9 cellular contexts compared by ENCODE assay signal in genomic region chr1:205455581-205456382, GRCh38. TPM values are rescaled to one million over a fixed set of nuclear protein-coding genes. Genes with fewer than 3 reads are reported as not detected.
DNase-seq lines count a peak whose midpoint lies in the region; ATAC-seq and TF ChIP-seq lines count a peak whose summit lies in the region.
"Had no signal": no experiment of that assay in that cellular context is flagged by ENCODE, and none has a peak within 500 bp of the region (broad histone marks: within the 10 kb centered on the region; RNA-seq: fewer than 3 reads in every experiment).

Gene BLACAT1, minus strand, starts transcription at chr1:205456045.

- H3K4me1 ChIP-seq in BLaER1 treated with 17β-estradiol and CSF1 and Interleukin-3, amounts not matched to agents 10 nM and 100 nM: peaks cover 0 to 4% (median under 1%) of the 10 kb centered on the region in 10 experiments; a peak in 4 of 20 replicates
- H3K4me1 ChIP-seq in H9 (ENCODE audit: insufficient read depth, low read length) (peaks cover 14% of the 10 kb centered on the region), mammary epithelial cell (ENCODE audit: insufficient read depth, low read length) (peaks cover 21% of the 10 kb centered on the region)

- CTCF ChIA-PET in mammary epithelial cell (lab: Charles Lee; ENCODE audit: low non-redundant PET) (no interaction called here), RWPE1 (lab: Yijun Ruan, JAX) (interaction anchor here (0.6 to 3.6 kb wide), 11 partner anchors 9 to 182 kb away, joined by 3 to 27 read pairs (median 3); no protein-coding TSS in a partner anchor)

- peak within 1 kb of the TSS; percentile 84 for H3K14ac ChIP-seq in H9 (ENCODE audit: insufficient read depth, low read length)

- H3K4me3 ChIP-seq in BLaER1 treated with 17β-estradiol and CSF1 and Interleukin-3, amounts not matched to agents 10 nM and 100 nM: 0 out of 20 replicates have a peak within 1 kb of the TSS, but pooled peaks of 1 of the 10 experiments have one; percentile 31
- H3K4me3 ChIP-seq in mammary epithelial cell (replicated peaks in 1 of 3; ENCODE audit: insufficient read depth in 1 of 3, low read depth in 2 of 3, low read length in 3 of 3): peak within 1 kb of the TSS; percentile 16 to 47 (median 23)

- H3K79me2 ChIP-seq in H9 (ENCODE audit: insufficient read depth, low read length): no peaks in the 10 kb centered on the region
- no peaks in the 10 kb centered on the region for H3K79me2 ChIP-seq in mammary epithelial cell (ENCODE audit: insufficient read depth, low read length)

- H2BK15ac ChIP-seq in H9 (ENCODE audit: low read depth, low read length): no peak within 1 kb of the TSS

- TF ChIP-seq CTCF in H9 (conservative IDR thresholded peaks at IDR 0.05) (no peak), mammary epithelial cell (conservative IDR thresholded peaks at IDR 0.05 in 1 of 2, IDR thresholded peaks at IDR 0.05 in 1 of 2; ENCODE audit: extremely low read depth in 1 of 2, insufficient read depth in 1 of 2, low read depth in 1 of 2, low read length in 2 of 2) (no peak), natural killer cell (IDR thresholded peaks at IDR 0.05) (no peak), RWPE1 (conservative IDR thresholded peaks at IDR 0.05; ENCODE audit: low read depth) (no peak)

- H3K27ac Mint-ChIP-seq in H9: peak within 1 kb of the TSS; percentile 92 to 97 (median 95)
- H3K27ac Mint-ChIP-seq in natural killer cell: no peak within 1 kb of the TSS

- H2BK12ac ChIP-seq in H9 (ENCODE audit: insufficient read length, low read depth, low read length): no peak within 1 kb of the TSS

- no peaks in the 10 kb centered on the region for H3K36me3 ChIP-seq in BLaER1 treated with 17β-estradiol and CSF1 and Interleukin-3, amounts not matched to agents 10 nM and 100 nM
- no peaks in the 10 kb centered on the region for H3K36me3 ChIP-seq in mammary epithelial cell (ENCODE audit: insufficient read depth, low read length)

- no peak within 1 kb of the TSS for H3K23ac ChIP-seq in H9 (ENCODE audit: insufficient read length, low read depth, low read length)

- H4K5ac ChIP-seq in H9 (ENCODE audit: insufficient read length, low read depth, low read length): no peak within 1 kb of the TSS

- H4K91ac ChIP-seq in H9 (ENCODE audit: insufficient read length, low read depth, low read length): no peak within 1 kb of the TSS

- H3K4me2 ChIP-seq in BLaER1 treated with 17β-estradiol and CSF1 and Interleukin-3, amounts not matched to agents 10 nM and 100 nM: peak within 1 kb of the TSS in 10 of 11 experiments; percentile 10 to 52 (median 24); a peak in 13 of 22 replicates
- H3K4me2 ChIP-seq in H9 (ENCODE audit: insufficient read depth, insufficient read length, low read length): peak within 1 kb of the TSS; percentile 63
- H3K4me2 ChIP-seq in mammary epithelial cell (ENCODE audit: insufficient read depth, low read depth, low read length): peak within 1 kb of the TSS; percentile 96

- H4K8ac ChIP-seq in H9 (replicated peaks; ENCODE audit: insufficient read length, low read depth, low read length): no peak within 1 kb of the TSS

- H3K36me3 Mint-ChIP-seq in H9 (ENCODE audit: insufficient read depth in 1 of 3, low read depth in 3 of 3) (peaks cover 10 to 23% (median 11%) of the 10 kb centered on the region in 3 experiments), natural killer cell (no peaks in the 10 kb centered on the region)

- no peak within 1 kb of the TSS for H3K56ac ChIP-seq in H9 (ENCODE audit: insufficient read length, low read depth, low read length)

- no peak within 1 kb of the TSS for H3T11ph ChIP-seq in H9 (ENCODE audit: low read length)

- intact Hi-C loops in mammary epithelial cell (cut with micrococcal nuclease) (no loop called here), natural killer cell (cut with micrococcal nuclease) (no loop called here)

- H2BK120ac ChIP-seq in H9 (ENCODE audit: low read depth, low read length, poor library complexity, severe bottlenecking): no peak within 1 kb of the TSS

- H3K9ac ChIP-seq in BLaER1 treated with 17β-estradiol and CSF1 and Interleukin-3, amounts not matched to agents 10 nM and 100 nM: no peak within 1 kb of the TSS
- peak within 1 kb of the TSS; percentile 72 for H3K9ac ChIP-seq in H9 (ENCODE audit: extremely low read depth, insufficient read length, low read length)
- H3K9ac ChIP-seq in mammary epithelial cell (ENCODE audit: insufficient read depth, low read length): no peak within 1 kb of the TSS

- peaks cover 21% of the 10 kb centered on the region for H3K23me2 ChIP-seq in H9 (ENCODE audit: insufficient read length, low read depth, low read length, poor library complexity, severe bottlenecking)

- DNase-seq in H9 (no peak), mammary epithelial cell (no peak), natural killer cell (no peak), RWPE1 (ENCODE audit: low spot score) (no peak), T-helper 2 cell (no peak)

- BruUV-seq in mammary epithelial cell (replicated peaks; lab: Mats Ljungman, UMichigan): no TSS peak

- no peak within 1 kb of the TSS for H2BK5ac ChIP-seq in H9 (ENCODE audit: insufficient read length, low read length)

- H3K4me1 Mint-ChIP-seq in H9: peaks cover 58 to 64% of the 10 kb centered on the region in 2 experiments
- H3K4me1 Mint-ChIP-seq in natural killer cell: peaks cover 16 to 20% of the 10 kb centered on the region in 2 donors

- in situ Hi-C loops in mammary epithelial cell (cut with MboI; ENCODE audit: low sequenced_read_pairs in 2 of 2): no loop called here

- peaks cover 3% of the 10 kb centered on the region for H3K79me1 ChIP-seq in H9 (ENCODE audit: insufficient read depth, low read depth, low read length, poor library complexity, severe bottlenecking)

- H3K9me3 ChIP-seq in BLaER1 treated with 17β-estradiol and CSF1 and Interleukin-3, amounts not matched to agents 10 nM and 100 nM (replicated peaks in 1 of 11): peaks cover 0 to 7% (median 0%) of the 10 kb centered on the region in 11 experiments; a peak in 1 of 22 replicates
- H3K9me3 ChIP-seq in H9 (ENCODE audit: control insufficient read depth, low read depth, low read length) (no peaks in the 10 kb centered on the region), mammary epithelial cell (replicated peaks; ENCODE audit: insufficient read depth, low read length) (no peaks in the 10 kb centered on the region)

- no peak within 1 kb of the TSS for H2BK20ac ChIP-seq in H9 (ENCODE audit: low read depth, low read length, poor library complexity, severe bottlenecking)

- POLR2A ChIA-PET in RWPE1 (lab: Yijun Ruan, JAX; ENCODE audit: low non-redundant PET): no interaction called here

- H3K4ac ChIP-seq in H9 (ENCODE audit: low read depth, low read length): no peak within 1 kb of the TSS; the same call in 1 of the 2 replicates

- H3K9me3 Mint-ChIP-seq in H9: no peaks in the 10 kb centered on the region
- H3K9me3 Mint-ChIP-seq in natural killer cell: no peaks in the 10 kb centered on the region

- H3K27ac ChIP-seq in BLaER1 treated with 17β-estradiol and CSF1 and Interleukin-3, amounts not matched to agents 10 nM and 100 nM: no peak within 1 kb of the TSS
- H3K27ac ChIP-seq in H9 (ENCODE audit: insufficient read length, low read depth, low read length): no peak within 1 kb of the TSS
- H3K27ac ChIP-seq in mammary epithelial cell (ENCODE audit: insufficient read depth, low read depth, low read length): no peak within 1 kb of the TSS
- no peak within 1 kb of the TSS for H3K27ac ChIP-seq in RWPE1

- H2AFZ ChIP-seq in H9 (ENCODE audit: low read length) (no peak within 1 kb of the TSS), mammary epithelial cell (ENCODE audit: low read depth, low read length) (peak within 1 kb of the TSS; percentile 50)

- H2AK5ac ChIP-seq in H9 (ENCODE audit: insufficient read length, low read length): no peak within 1 kb of the TSS

- H3K18ac ChIP-seq in H9 (ENCODE audit: insufficient read length, low read depth, low read length): peak within 1 kb of the TSS; percentile 74

- H3K27me3 Mint-ChIP-seq in H9 (ENCODE audit: low read depth) (peaks cover 36% of the 10 kb centered on the region), natural killer cell (ENCODE audit: low read depth in 2 of 2) (peaks cover 62 to 67% of the 10 kb centered on the region in 2 donors)

- dilution Hi-C loops in mammary epithelial cell (cut with HindIII; ENCODE audit: low sequenced_read_pairs): no loop called here

- WGBS in H9 (ENCODE audit: extremely low coverage, insufficient read length, low lambda C conversion rate): no CpG with 5 or more reads among the region's 53 CpGs
- 13% methylated on average over 23 of the region's 53 CpGs for WGBS in mammary epithelial cell (ENCODE audit: low coverage, missing lambda C conversion rate)

- peaks cover 80 to 100% (median 97%) of the 10 kb centered on the region in 11 experiments for H3K27me3 ChIP-seq in BLaER1 treated with 17β-estradiol and CSF1 and Interleukin-3, amounts not matched to agents 10 nM and 100 nM
- no peaks in the 10 kb centered on the region; the same call in 1 of the 2 replicates for H3K27me3 ChIP-seq in H9 (ENCODE audit: insufficient read depth, low read length)
- peaks cover 26% of the 10 kb centered on the region for H3K27me3 ChIP-seq in mammary epithelial cell (ENCODE audit: insufficient read depth, low read length)

- peaks cover 0 to 40% (median 16%) of the 10 kb centered on the region in 11 experiments; a peak in 12 of 22 replicates for H4K20me1 ChIP-seq in BLaER1 treated with 17β-estradiol and CSF1 and Interleukin-3, amounts not matched to agents 10 nM and 100 nM
- H4K20me1 ChIP-seq in H9 (ENCODE audit: control insufficient read depth, insufficient read depth, insufficient read length) (no peaks in the 10 kb centered on the region), mammary epithelial cell (ENCODE audit: insufficient read depth, low read length) (no peaks in the 10 kb centered on the region)

- H3K4me3 Mint-ChIP-seq in H9 (peak within 1 kb of the TSS; percentile 95 to 99), natural killer cell (peak within 1 kb of the TSS; percentile 85)

- no peak for ATAC-seq in natural killer cell
- ATAC-seq in HG02759 (IDR thresholded peaks at IDR 0.05; ENCODE audit: unreplicated experiment): no peak
- no peak for ATAC-seq in HG03521 (IDR thresholded peaks at IDR 0.05; ENCODE audit: unreplicated experiment)

RNA-seq across cellular contexts. Expression of gene BLACAT1, which starts in this region (rescaled TPM):
- total RNA-seq in H9 (2021) (3.8 and 4.0 TPM in 2 replicates), mammary epithelial cell (1 to 10 TPM; 1.6 to 2.5 TPM), natural killer cell (under 1 TPM in 2 of 3 donors, not detected in 1; 0.09 to 0.13 TPM)
- polyA plus RNA-seq in mammary epithelial cell: 1.8 TPM
- 4.4 TPM for polyA minus RNA-seq in mammary epithelial cell
- total RNA-seq: liver had no signal
- polyA plus RNA-seq: liver had no signal

Comparison
In these comparisons a context has a peak if more than half of its experiments do, and no peak if none do; other contexts are left out.
1. H3K4me2 ChIP-seq: peak in every context shown above with its lines; median percentile 96 in mammary epithelial cell; 63 in H9; 24 in BLaER1 treated with 17β-estradiol and CSF1 and Interleukin-3, amounts not matched to agents 10 nM and 100 nM.
2. H3K27ac Mint-ChIP-seq: peak in H9 (3 of 3); none in natural killer cell (0 of 2).